ENCODE assay signal across 16 cellular contexts in the genomic region with DNA sequence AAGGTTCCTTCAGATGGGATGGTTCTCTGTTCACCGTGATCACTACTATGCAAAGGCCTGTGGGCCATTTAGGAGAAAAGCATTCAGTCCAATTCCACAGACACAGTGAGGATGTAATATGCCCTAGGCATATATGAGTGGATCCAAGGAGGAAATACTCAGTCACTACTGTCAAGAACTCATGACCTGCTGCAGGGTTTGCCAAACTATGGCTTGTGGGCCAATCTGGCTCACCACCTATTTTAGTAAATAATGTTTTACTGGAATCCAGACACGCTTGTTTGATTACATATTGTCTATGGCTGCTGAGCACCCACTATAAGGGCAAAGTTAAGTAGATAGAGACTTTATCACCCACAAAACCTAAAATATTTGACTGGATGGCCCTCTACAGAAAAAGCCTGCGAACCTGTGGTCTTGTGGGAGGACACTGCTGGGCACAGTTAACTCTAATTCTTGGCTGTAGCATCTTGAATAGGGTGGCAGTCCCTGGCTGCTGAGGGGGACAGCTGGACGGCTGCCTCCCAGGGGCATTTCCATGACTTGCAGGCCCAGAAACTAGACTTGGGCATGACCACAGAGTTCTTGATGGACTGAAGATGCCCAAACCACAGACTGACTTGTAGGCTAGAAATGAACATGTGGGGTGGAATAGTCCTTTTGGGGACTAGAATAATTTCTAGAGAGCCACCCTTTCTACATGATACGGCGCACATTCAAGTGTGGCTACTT.
"Had no signal": no experiment of that assay in that cellular context is flagged by ENCODE, and none has a peak within 500 bp of the region (broad histone marks: within the 10 kb centered on the region; RNA-seq: fewer than 3 reads in every experiment).

No MANE protein-coding gene starts in this region.

- H3K27ac ChIP-seq: coronary artery, epithelial cell of prostate, esophagus muscularis mucosa, gastrocnemius medialis, heart right ventricle, neutrophil, suprapubic skin, thyroid gland, upper lobe of right lung, vagina had no signal

- H3K9me3 ChIP-seq: esophagus muscularis mucosa, gastrocnemius medialis, heart right ventricle, neutrophil, suprapubic skin, thyroid gland, upper lobe of right lung, vagina had no signal

- H3K4me3 Mint-ChIP-seq: natural killer cell had no signal

- H3K27ac Mint-ChIP-seq: natural killer cell had no signal

- H3K4me3 ChIP-seq: coronary artery, esophagus muscularis mucosa, gastrocnemius medialis, heart right ventricle, skin epidermis, suprapubic skin, thyroid gland, upper lobe of right lung, vagina had no signal

- H3K4me1 Mint-ChIP-seq: natural killer cell had no signal

- H3K4me1 ChIP-seq: esophagus muscularis mucosa, gastrocnemius medialis, suprapubic skin, thyroid gland, upper lobe of right lung, vagina had no signal

- H3K36me3 Mint-ChIP-seq: natural killer cell had no signal

- H3K27me3 ChIP-seq: esophagus muscularis mucosa, gastrocnemius medialis, thyroid gland, vagina had no signal

- H3K36me3 ChIP-seq: esophagus muscularis mucosa, gastrocnemius medialis, heart right ventricle, neutrophil, suprapubic skin, thyroid gland, upper lobe of right lung, vagina had no signal

- ATAC-seq: gastrocnemius medialis; natural killer cell; sciatic nerve; stimulated activated naive CD8-positive, alpha-beta T cell treated with anti-CD3 and anti-CD28 coated beads, Interleukin-15, Interleukin-2, amounts not matched to agents 100 U/mL and 50 U/mL, for 24 hours; upper lobe of right lung had no signal

- DNase-seq: effector memory CD4-positive, alpha-beta T cell; gastrocnemius medialis; heart right ventricle; kidney glomerular epithelial cell; natural killer cell; stimulated activated naive CD8-positive, alpha-beta T cell treated with anti-CD3 and anti-CD28 coated beads, Interleukin-15, Interleukin-2, amounts not matched to agents 100 U/mL and 50 U/mL, for 24 hours; thyroid gland; upper lobe of right lung had no signal

- H3K9me3 Mint-ChIP-seq: natural killer cell had no signal
